Comparison of ENCODE assay signal across 8 cellular contexts in the genomic region with DNA sequence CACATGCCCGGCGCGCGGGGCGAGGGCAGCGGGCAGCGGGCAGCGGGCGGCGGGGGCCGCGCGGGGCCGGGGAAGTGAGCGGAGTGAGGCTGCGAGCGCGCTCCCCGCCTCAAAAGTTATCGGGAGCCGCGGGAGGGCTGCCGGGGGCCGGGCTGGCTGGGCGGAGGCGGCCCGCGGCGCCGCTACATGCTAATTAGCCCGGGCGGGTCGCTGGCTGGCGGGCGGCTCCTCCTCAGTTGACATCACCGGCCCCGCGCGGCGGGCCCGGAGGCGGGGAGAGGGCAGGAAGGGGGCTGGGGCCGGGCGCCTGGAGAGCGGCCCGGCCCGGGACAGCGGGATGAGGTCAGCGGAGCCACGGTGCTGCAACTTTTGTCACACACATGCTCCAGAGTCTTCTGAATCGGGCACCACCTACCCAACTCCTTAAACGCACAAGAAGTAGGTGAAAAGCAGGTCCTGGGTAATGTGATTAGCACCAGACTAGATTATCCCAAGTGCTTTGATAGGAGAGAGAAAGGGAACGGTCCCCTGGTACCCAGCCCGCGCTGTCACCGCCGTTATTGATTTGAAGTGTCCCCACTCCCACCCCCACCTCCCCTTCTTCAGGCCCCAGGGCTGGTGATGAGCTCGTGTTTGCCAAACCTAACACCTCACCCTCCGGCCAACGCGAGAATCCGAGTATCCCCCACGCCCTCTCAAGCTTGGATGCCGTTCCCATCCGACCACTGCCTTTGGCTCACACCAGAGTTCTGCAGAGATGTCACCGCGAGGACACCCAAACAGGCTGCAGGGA. TPM values are rescaled to one million over a fixed set of nuclear protein-coding genes. Genes with fewer than 3 reads are reported as not detected.
DNase-seq lines count a peak whose midpoint lies in the region; ATAC-seq and TF ChIP-seq lines count a peak whose summit lies in the region.

A gene with protein sequence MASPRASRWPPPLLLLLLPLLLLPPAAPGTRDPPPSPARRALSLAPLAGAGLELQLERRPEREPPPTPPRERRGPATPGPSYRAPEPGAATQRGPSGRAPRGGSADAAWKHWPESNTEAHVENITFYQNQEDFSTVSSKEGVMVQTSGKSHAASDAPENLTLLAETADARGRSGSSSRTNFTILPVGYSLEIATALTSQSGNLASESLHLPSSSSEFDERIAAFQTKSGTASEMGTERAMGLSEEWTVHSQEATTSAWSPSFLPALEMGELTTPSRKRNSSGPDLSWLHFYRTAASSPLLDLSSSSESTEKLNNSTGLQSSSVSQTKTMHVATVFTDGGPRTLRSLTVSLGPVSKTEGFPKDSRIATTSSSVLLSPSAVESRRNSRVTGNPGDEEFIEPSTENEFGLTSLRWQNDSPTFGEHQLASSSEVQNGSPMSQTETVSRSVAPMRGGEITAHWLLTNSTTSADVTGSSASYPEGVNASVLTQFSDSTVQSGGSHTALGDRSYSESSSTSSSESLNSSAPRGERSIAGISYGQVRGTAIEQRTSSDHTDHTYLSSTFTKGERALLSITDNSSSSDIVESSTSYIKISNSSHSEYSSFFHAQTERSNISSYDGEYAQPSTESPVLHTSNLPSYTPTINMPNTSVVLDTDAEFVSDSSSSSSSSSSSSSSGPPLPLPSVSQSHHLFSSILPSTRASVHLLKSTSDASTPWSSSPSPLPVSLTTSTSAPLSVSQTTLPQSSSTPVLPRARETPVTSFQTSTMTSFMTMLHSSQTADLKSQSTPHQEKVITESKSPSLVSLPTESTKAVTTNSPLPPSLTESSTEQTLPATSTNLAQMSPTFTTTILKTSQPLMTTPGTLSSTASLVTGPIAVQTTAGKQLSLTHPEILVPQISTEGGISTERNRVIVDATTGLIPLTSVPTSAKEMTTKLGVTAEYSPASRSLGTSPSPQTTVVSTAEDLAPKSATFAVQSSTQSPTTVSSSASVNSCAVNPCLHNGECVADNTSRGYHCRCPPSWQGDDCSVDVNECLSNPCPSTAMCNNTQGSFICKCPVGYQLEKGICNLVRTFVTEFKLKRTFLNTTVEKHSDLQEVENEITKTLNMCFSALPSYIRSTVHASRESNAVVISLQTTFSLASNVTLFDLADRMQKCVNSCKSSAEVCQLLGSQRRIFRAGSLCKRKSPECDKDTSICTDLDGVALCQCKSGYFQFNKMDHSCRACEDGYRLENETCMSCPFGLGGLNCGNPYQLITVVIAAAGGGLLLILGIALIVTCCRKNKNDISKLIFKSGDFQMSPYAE (N-terminal part only) (minus strand): TSS at position 85 of the 793 bp plus-strand sequence. CDS start 107 bp downstream, outside the sequence.

- H3K4me1 ChIP-seq in BLaER1, result peaks cover 43% of the 10 kb centered on the region
- H3K4me1 ChIP-seq in parathyroid adenoma, result peaks cover 12% of the 10 kb centered on the region
- H3K4me1 ChIP-seq in thyroid gland, result peaks cover 38 to 51% of the 10 kb centered on the region in 2 donors

- H3K4me2 ChIP-seq in BLaER1, result peak within 1 kb of the TSS; percentile 92
- H3K4me2 ChIP-seq in parathyroid adenoma (ENCODE audit: low read length), result peak within 1 kb of the TSS; percentile 69

- H3K27ac Mint-ChIP-seq in activated naive CD8-positive, alpha-beta T cell, result peak within 1 kb of the TSS; percentile 90

- peak within 1 kb of the TSS; percentile 85 for H2AFZ ChIP-seq in parathyroid adenoma

- ATAC-seq in GM19328 (IDR thresholded peaks at IDR 0.05; ENCODE audit: unreplicated experiment) (peak; percentile 77), HG03571 (IDR thresholded peaks at IDR 0.05; ENCODE audit: unreplicated experiment) (peak; percentile 63), Right ventricle myocardium inferior (peak; percentile 91)

- DNase-seq in SK-N-MC (ENCODE audit: low read depth, low spot score) (no peak), Right ventricle myocardium inferior (ENCODE audit: missing footprints) (peak; percentile 96), thyroid gland (peak; percentile 92 to 94)

- H3K36me3 ChIP-seq in BLaER1 (no peaks in the 10 kb centered on the region), SK-N-MC (ENCODE audit: insufficient read depth, low read length) (no peaks in the 10 kb centered on the region), parathyroid adenoma (ENCODE audit: control insufficient read depth, insufficient read depth, low read length) (no peaks in the 10 kb centered on the region), thyroid gland (no peaks in the 10 kb centered on the region)

- intact Hi-C loops in Right ventricle myocardium inferior (cut with DNase I), result loop anchor here (2.0 kb wide), 2 partner anchors 19 to 53 kb away; no protein-coding TSS in a partner anchor
- intact Hi-C loops in thyroid gland (cut with DNase I), result no loop called here

- H3K9me3 ChIP-seq in BLaER1 (no peaks in the 10 kb centered on the region), SK-N-MC (ENCODE audit: low read depth, low read length) (no peaks in the 10 kb centered on the region), parathyroid adenoma (ENCODE audit: control insufficient read depth, low read length) (no peaks in the 10 kb centered on the region), thyroid gland (no peaks in the 10 kb centered on the region)

- H3K79me2 ChIP-seq in parathyroid adenoma, result no peaks in the 10 kb centered on the region

- peak within 1 kb of the TSS; percentile 93 for H3K4me3 Mint-ChIP-seq in activated naive CD8-positive, alpha-beta T cell

- TF ChIP-seq CTCF in parathyroid adenoma (IDR thresholded peaks at IDR 0.05) (no peak), thyroid gland (IDR thresholded peaks at IDR 0.05) (no peak)

- TF ChIP-seq POLR2A in thyroid gland (IDR thresholded peaks at IDR 0.05), result peak in 1 of 2 donors; percentile 94

- H3K27me3 Mint-ChIP-seq in activated naive CD8-positive, alpha-beta T cell, result peaks cover 3% of the 10 kb centered on the region

- H4K20me1 ChIP-seq in BLaER1, result peaks cover 19% of the 10 kb centered on the region

- 8 to 9% methylated on average over 23 of the region's 67 CpGs for WGBS in thyroid gland, 2 donors

- H3K27ac ChIP-seq in BLaER1 (peak within 1 kb of the TSS; percentile 70), SK-N-MC (no peak within 1 kb of the TSS), parathyroid adenoma (peak within 1 kb of the TSS; percentile 63), thyroid gland (peak within 1 kb of the TSS; percentile 77 to 93 (median 91))

- no peaks in the 10 kb centered on the region for H3K27me3 ChIP-seq in BLaER1
- H3K27me3 ChIP-seq in parathyroid adenoma (ENCODE audit: control insufficient read depth, insufficient read depth, low read length), result no peaks in the 10 kb centered on the region
- no peaks in the 10 kb centered on the region for H3K27me3 ChIP-seq in thyroid gland

- H3K4me3 ChIP-seq in BLaER1 (peak within 1 kb of the TSS; percentile 83), SK-N-MC (peak within 1 kb of the TSS; percentile 80), parathyroid adenoma (ENCODE audit: low read depth, low read length) (peak within 1 kb of the TSS; percentile 48), thyroid gland (replicated peaks in 1 of 3) (peak within 1 kb of the TSS; percentile 22 to 88 (median 81))

- no peaks in the 10 kb centered on the region for H3K9me3 Mint-ChIP-seq in activated naive CD8-positive, alpha-beta T cell (ENCODE audit: low read depth)

- H3K36me3 Mint-ChIP-seq in activated naive CD8-positive, alpha-beta T cell, result no peaks in the 10 kb centered on the region

- peak within 1 kb of the TSS; percentile 80 for H3K9ac ChIP-seq in BLaER1
- peak within 1 kb of the TSS; percentile 51 for H3K9ac ChIP-seq in SK-N-MC (ENCODE audit: insufficient read length)
- H3K9ac ChIP-seq in parathyroid adenoma, result no peak within 1 kb of the TSS

- H3K4me1 Mint-ChIP-seq in activated naive CD8-positive, alpha-beta T cell (ENCODE audit: low read depth), result peaks cover 46% of the 10 kb centered on the region

RNA-seq across cellular contexts. Expression of the gene that starts here (rescaled TPM):
- total RNA-seq in Right ventricle myocardium inferior (95.0 TPM), thyroid gland (100 to 1,000 TPM in 3 of 4 donors, 10 to 100 TPM in 1; 91.4 to 266 (median 199) TPM)
